15 cellular contexts compared by ENCODE assay signal in genomic region chr15:27342991-27343390, GRCh38.
"Had no signal": no experiment of that assay in that cellular context is flagged by ENCODE, and none has a peak within 500 bp of the region (broad histone marks: within the 10 kb centered on the region; RNA-seq: fewer than 3 reads in every experiment).

No MANE protein-coding gene starts in this region.

- H3K36me3 ChIP-seq: ascending aorta, ovary, stomach, thoracic aorta had no signal

- DNase-seq: activated CD4-positive, alpha-beta T cell treated with anti-CD3 and anti-CD28 coated beads for 48 hours; activated CD8-positive, alpha-beta memory T cell treated with anti-CD3 and anti-CD28 coated beads, Interleukin-2, amount 50 U/mL, for 48 hours; activated CD8-positive, alpha-beta T cell treated with anti-CD3 and anti-CD28 coated beads, Interleukin-2, amount 10 ng/mL, durations not matched to agents 7 days and 5 days; activated naive CD4-positive, alpha-beta T cell; glutamatergic neuron; left ventricle myocardium superior; mesenchymal stem cell; ovary; stomach; T1000 had no signal

- H3K27me3 ChIP-seq: ascending aorta, ovary, stomach had no signal

- H3K4me1 ChIP-seq: ascending aorta, stomach had no signal

- H3K9me3 ChIP-seq: ascending aorta, ovary, thoracic aorta had no signal

- H3K27ac Mint-ChIP-seq: activated CD8-positive, alpha-beta T cell treated with anti-CD3 and anti-CD28 coated beads, Interleukin-2, amount 10 ng/mL, durations not matched to agents 7 days and 5 days; activated T-helper 1 cell treated with anti-CD3 and anti-CD28 coated beads, Interleukin-12 subunit alpha, Interleukin-12 subunit beta, Interleukin-2, Interleukin-4 antibody, amounts not matched to agents 30 ng/mL and 10 ng/mL and 1 ng/mL, durations not matched to agents 14 hours and 24 hours and 36 hours had no signal

- H3K4me3 Mint-ChIP-seq: activated CD8-positive, alpha-beta T cell treated with anti-CD3 and anti-CD28 coated beads, Interleukin-2, amount 10 ng/mL, durations not matched to agents 7 days and 5 days; activated T-helper 1 cell treated with anti-CD3 and anti-CD28 coated beads, Interleukin-12 subunit alpha, Interleukin-12 subunit beta, Interleukin-2, Interleukin-4 antibody, amounts not matched to agents 30 ng/mL and 10 ng/mL and 1 ng/mL, durations not matched to agents 14 hours and 24 hours and 36 hours had no signal

- H3K4me3 ChIP-seq: ascending aorta, ovary, skin epidermis, stomach, thoracic aorta had no signal

- H3K27ac ChIP-seq: ascending aorta, ovary, skin epidermis, stomach, thoracic aorta had no signal

- ATAC-seq: activated CD8-positive, alpha-beta T cell treated with anti-CD3 and anti-CD28 coated beads, Interleukin-2, amount 10 ng/mL, durations not matched to agents 7 days and 5 days; esophagus mucosa; left ventricle myocardium superior had no signal
